ENCODE assay signal across 1 cellular context in the genomic region with DNA sequence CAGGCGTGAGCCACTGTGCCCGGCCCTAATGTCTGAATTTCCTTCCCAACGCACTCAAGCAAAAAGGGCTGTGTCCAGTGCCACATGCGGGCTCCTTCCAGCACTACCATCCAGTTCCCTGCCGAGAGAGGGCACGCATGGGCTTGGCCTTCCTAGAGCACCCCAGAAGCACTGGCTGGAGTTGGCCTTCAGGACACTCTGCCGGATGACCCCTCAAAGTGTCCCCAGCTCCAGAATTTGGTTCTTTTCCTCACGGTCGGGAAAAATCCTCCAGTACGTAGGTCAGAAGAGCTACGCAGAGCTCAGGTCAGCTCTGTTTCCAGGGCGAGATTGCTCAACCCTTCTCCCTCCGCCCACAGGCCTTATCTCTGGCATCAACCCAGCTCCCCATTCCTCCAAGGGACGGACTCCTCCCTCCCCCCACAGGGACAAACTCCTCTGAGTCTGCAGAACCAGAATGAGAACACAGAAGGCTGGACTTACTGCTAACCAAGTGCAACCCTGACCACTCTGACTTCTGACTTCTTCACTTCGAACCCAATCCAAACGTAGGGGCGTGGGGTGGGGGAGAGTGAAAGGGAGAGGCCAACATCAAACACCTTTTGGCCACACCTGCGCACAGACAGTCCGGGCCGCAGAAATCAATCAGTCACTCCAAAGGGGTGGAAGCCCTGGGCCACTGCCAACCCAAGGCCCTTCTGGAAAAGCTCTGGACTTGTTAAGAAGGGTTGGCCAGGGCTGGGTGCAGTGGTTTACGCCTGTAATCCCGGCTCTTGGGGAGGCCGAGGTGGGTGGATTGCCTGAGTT.
TF ChIP-seq lines count a peak whose summit lies in the region.

No MANE protein-coding gene starts in this region.

TF ChIP-seq in HepG2, 621 proteins besides CTCF, POLR2A, EP300 and RAD21 (continued from another document and continues in another):
- TF ChIP-seq MTF2 (CRISPR knock-in tag; IDR thresholded peaks at IDR 0.05; ENCODE audit: borderline replicate concordance): no peak
- TF ChIP-seq ZNF136 (CRISPR knock-in tag; IDR thresholded peaks at IDR 0.05; ENCODE audit: low read depth): 0 out of 2 replicates have a peak, but pooled peaks have one; percentile 22
- TF ChIP-seq, protein P1, sequence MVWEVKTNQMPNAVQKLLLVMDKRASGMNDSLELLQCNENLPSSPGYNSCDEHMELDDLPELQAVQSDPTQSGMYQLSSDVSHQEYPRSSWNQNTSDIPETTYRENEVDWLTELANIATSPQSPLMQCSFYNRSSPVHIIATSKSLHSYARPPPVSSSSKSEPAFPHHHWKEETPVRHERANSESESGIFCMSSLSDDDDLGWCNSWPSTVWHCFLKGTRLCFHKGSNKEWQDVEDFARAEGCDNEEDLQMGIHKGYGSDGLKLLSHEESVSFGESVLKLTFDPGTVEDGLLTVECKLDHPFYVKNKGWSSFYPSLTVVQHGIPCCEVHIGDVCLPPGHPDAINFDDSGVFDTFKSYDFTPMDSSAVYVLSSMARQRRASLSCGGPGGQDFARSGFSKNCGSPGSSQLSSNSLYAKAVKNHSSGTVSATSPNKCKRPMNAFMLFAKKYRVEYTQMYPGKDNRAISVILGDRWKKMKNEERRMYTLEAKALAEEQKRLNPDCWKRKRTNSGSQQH (CRISPR knock-in tag; IDR thresholded peaks at IDR 0.05; ENCODE audit: low read depth): peak; percentile 85
- TF ChIP-seq PRDM15 (CRISPR knock-in tag; IDR thresholded peaks at IDR 0.05): peak; percentile 48; the same call in 1 of the 2 replicates
- TF ChIP-seq ZFP90 (CRISPR knock-in tag; IDR thresholded peaks at IDR 0.05; ENCODE audit: borderline replicate concordance): peak; percentile 94; the same call in 1 of the 2 replicates
- TF ChIP-seq ZFY (CRISPR knock-in tag; IDR thresholded peaks at IDR 0.05): peak; percentile 59
- no peak for TF ChIP-seq RBFOX2 (IDR thresholded peaks at IDR 0.05; ENCODE audit: low read depth, low read length)
- TF ChIP-seq BCL6 (CRISPR knock-in tag; IDR thresholded peaks at IDR 0.05): peak; percentile 58
- peak; percentile 49 for TF ChIP-seq RCOR2 (CRISPR knock-in tag; IDR thresholded peaks at IDR 0.05)
- no peak for TF ChIP-seq ZNF17 (CRISPR knock-in tag; IDR thresholded peaks at IDR 0.05)
- peak; percentile 52 for TF ChIP-seq FOSL2 (CRISPR knock-in tag; IDR thresholded peaks at IDR 0.05)
- TF ChIP-seq ZNF263 (CRISPR knock-in tag; IDR thresholded peaks at IDR 0.05): peak; percentile 97
- TF ChIP-seq SOX6 (IDR thresholded peaks at IDR 0.05): no peak
- peak; percentile 93 for TF ChIP-seq SOX6 (CRISPR knock-in tag; IDR thresholded peaks at IDR 0.05)
- peak; percentile 64 for TF ChIP-seq IKZF5 (CRISPR knock-in tag; IDR thresholded peaks at IDR 0.05)
- TF ChIP-seq CBFB (CRISPR knock-in tag; IDR thresholded peaks at IDR 0.05): 0 out of 2 replicates have a peak, but pooled peaks have one; percentile 24
- TF ChIP-seq ZNF10 (CRISPR knock-in tag; IDR thresholded peaks at IDR 0.05; ENCODE audit: borderline replicate concordance, low read depth): no peak
- TF ChIP-seq STAG1 (CRISPR knock-in tag; IDR thresholded peaks at IDR 0.05): peak; percentile 28
- peak; percentile 78 for TF ChIP-seq SMAD3 (CRISPR knock-in tag; IDR thresholded peaks at IDR 0.05)
- peak; percentile 34; the same call in 1 of the 3 replicates for TF ChIP-seq MXI1 (IDR thresholded peaks at IDR 0.05; ENCODE audit: borderline replicate concordance, low read depth, low read length)
- TF ChIP-seq SALL1 (CRISPR knock-in tag; IDR thresholded peaks at IDR 0.05): peak; percentile 84
- peak; percentile 78; the same call in 1 of the 2 replicates for TF ChIP-seq ZNF230 (CRISPR knock-in tag; IDR thresholded peaks at IDR 0.05)
- no peak for TF ChIP-seq GRHL1 (CRISPR knock-in tag; conservative IDR thresholded peaks at IDR 0.05)
- peak; percentile 84 for TF ChIP-seq SAP130 (CRISPR knock-in tag; IDR thresholded peaks at IDR 0.05; ENCODE audit: low read depth)
- peak; percentile 45; the same call in 1 of the 2 replicates for TF ChIP-seq ZNF777 (CRISPR knock-in tag; IDR thresholded peaks at IDR 0.05)
- TF ChIP-seq KMT2A (CRISPR knock-in tag; IDR thresholded peaks at IDR 0.05): peak; percentile 91
- TF ChIP-seq MYC (CRISPR knock-in tag; IDR thresholded peaks at IDR 0.05; ENCODE audit: borderline replicate concordance): peak; percentile 69; the same call in 1 of the 2 replicates
- TF ChIP-seq ZNF710 (CRISPR knock-in tag; IDR thresholded peaks at IDR 0.05; ENCODE audit: borderline replicate concordance): peak; percentile 40; the same call in 1 of the 2 replicates
- peak; percentile 46; the same call in 1 of the 2 replicates for TF ChIP-seq THAP9 (CRISPR knock-in tag; IDR thresholded peaks at IDR 0.05; ENCODE audit: borderline replicate concordance)
- peak; percentile 71 for TF ChIP-seq DMAP1 (CRISPR knock-in tag; IDR thresholded peaks at IDR 0.05)
- 0 out of 2 replicates have a peak, but pooled peaks have one; percentile 57 for TF ChIP-seq ZNF558 (CRISPR knock-in tag; IDR thresholded peaks at IDR 0.05; ENCODE audit: borderline replicate concordance)
- TF ChIP-seq, protein P2, sequence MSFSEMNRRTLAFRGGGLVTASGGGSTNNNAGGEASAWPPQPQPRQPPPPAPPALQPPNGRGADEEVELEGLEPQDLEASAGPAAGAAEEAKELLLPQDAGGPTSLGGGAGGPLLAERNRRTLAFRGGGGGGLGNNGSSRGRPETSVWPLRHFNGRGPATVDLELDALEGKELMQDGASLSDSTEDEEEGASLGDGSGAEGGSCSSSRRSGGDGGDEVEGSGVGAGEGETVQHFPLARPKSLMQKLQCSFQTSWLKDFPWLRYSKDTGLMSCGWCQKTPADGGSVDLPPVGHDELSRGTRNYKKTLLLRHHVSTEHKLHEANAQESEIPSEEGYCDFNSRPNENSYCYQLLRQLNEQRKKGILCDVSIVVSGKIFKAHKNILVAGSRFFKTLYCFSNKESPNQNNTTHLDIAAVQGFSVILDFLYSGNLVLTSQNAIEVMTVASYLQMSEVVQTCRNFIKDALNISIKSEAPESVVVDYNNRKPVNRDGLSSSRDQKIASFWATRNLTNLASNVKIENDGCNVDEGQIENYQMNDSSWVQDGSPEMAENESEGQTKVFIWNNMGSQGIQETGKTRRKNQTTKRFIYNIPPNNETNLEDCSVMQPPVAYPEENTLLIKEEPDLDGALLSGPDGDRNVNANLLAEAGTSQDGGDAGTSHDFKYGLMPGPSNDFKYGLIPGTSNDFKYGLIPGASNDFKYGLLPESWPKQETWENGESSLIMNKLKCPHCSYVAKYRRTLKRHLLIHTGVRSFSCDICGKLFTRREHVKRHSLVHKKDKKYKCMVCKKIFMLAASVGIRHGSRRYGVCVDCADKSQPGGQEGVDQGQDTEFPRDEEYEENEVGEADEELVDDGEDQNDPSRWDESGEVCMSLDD (CRISPR knock-in tag; IDR thresholded peaks at IDR 0.05; ENCODE audit: borderline replicate concordance): peak; percentile 87; the same call in 1 of the 2 replicates
- TF ChIP-seq ZFP82 (CRISPR knock-in tag; IDR thresholded peaks at IDR 0.05; ENCODE audit: borderline replicate concordance): peak; percentile 73; the same call in 1 of the 2 replicates
- peak; percentile 89 for TF ChIP-seq HNF1B (CRISPR knock-in tag; IDR thresholded peaks at IDR 0.05)
- peak; percentile 97 for TF ChIP-seq PHF21A (CRISPR knock-in tag; IDR thresholded peaks at IDR 0.05)
- peak; percentile 54; the same call in 1 of the 2 replicates for TF ChIP-seq SOX13 (IDR thresholded peaks at IDR 0.05)
- TF ChIP-seq SOX13 (CRISPR knock-in tag; conservative IDR thresholded peaks at IDR 0.05 in 1 of 2, IDR thresholded peaks at IDR 0.05 in 1 of 2): peak in 1 of 2 experiments; percentile 75; a peak in 2 of 4 replicates
- 0 out of 2 replicates have a peak, but pooled peaks have one; percentile 65 for TF ChIP-seq KDM3A (CRISPR knock-in tag; IDR thresholded peaks at IDR 0.05; ENCODE audit: low read depth)
- TF ChIP-seq RARA (CRISPR knock-in tag; IDR thresholded peaks at IDR 0.05): peak; percentile 73
- peak; percentile 86 for TF ChIP-seq ZNF605 (CRISPR knock-in tag; IDR thresholded peaks at IDR 0.05)
- TF ChIP-seq ZNF775 (CRISPR knock-in tag; IDR thresholded peaks at IDR 0.05; ENCODE audit: borderline replicate concordance): 0 out of 2 replicates have a peak, but pooled peaks have one; percentile 23
